ENCODE assay signal across 19 cellular contexts in the genomic region with DNA sequence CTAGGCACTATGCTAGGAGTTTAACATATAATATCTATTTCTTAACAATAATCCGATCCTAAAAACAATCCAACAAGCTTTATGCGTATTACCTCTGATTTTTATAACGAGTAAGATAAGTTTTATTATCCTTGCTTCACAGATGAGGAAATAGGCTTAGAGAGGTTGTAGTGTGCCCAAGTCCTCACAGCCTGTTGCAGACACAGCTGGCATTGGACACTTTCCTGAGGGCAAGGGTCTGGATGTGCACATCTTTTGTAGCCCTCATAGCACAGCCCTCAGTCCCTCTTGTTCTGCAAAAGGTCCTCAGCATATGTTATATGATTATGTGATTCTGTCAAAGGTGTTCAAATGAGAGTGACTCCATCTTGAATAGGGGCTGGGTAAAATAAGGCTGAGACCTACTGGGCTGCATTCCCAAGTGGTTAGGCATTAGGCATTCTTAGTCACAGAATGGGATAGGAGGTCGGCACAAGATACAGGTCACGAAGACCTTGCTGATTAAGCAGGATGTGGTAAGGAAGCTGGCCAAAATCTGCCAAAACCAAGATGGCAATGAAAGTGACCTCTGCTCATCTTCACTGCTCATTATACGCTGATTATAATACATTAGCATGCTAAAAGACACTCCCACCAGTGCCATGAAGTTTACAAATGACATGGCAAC.
DNase-seq lines count a peak whose midpoint lies in the region; ATAC-seq, FAIRE-seq and TF ChIP-seq lines count a peak whose summit lies in the region.
"Had no signal": no experiment of that assay in that cellular context is flagged by ENCODE, and none has a peak within 500 bp of the region (broad histone marks: within the 10 kb centered on the region; RNA-seq: fewer than 3 reads in every experiment).

No MANE protein-coding gene starts in this region.

- H3K27me3 ChIP-seq in colonic mucosa (no peaks in the 10 kb centered on the region), heart right ventricle (no peaks in the 10 kb centered on the region)
- H3K27me3 ChIP-seq: BE2C, gastrocnemius medialis, pancreas had no signal

- WGBS in heart right ventricle, 2 donors: 70 to 72% methylated on average over 6 of the region's 6 CpGs

- no peaks in the 10 kb centered on the region for H3K36me3 ChIP-seq in colonic mucosa
- H3K36me3 ChIP-seq in heart right ventricle: no peaks in the 10 kb centered on the region
- H3K36me3 ChIP-seq: BE2C, gastrocnemius medialis, pancreas had no signal

- H3K4me1 ChIP-seq in colonic mucosa (peaks cover 21% of the 10 kb centered on the region), heart right ventricle (peaks cover 0 to 18% (median 0%) of the 10 kb centered on the region in 9 donors)
- H3K4me1 ChIP-seq: BE2C, gastrocnemius medialis had no signal

- peak overlapping the region; percentile 42 for H3K27ac ChIP-seq in colonic mucosa
- H3K27ac ChIP-seq in heart right ventricle: no peak overlapping the region
- H3K27ac ChIP-seq: gastrocnemius medialis, pancreas had no signal

- FAIRE-seq in RCC 7860 (lab: Jason Lieb, UNC): peak; percentile 95
- FAIRE-seq: islet of Langerhans, pancreas had no signal

- H3K4me3 ChIP-seq in colonic mucosa (no peak overlapping the region), heart right ventricle (no peak overlapping the region)
- H3K4me3 ChIP-seq: gastrocnemius medialis, pancreas had no signal

- no peak overlapping the region for H3K9ac ChIP-seq in colonic mucosa (ENCODE audit: low read depth in 2 of 2, low read length in 2 of 2)

- ATAC-seq in heart right ventricle: no peak
- ATAC-seq: gastrocnemius medialis had no signal

- peak; percentile 95 for DNase-seq in ELR (ENCODE audit: low read depth)
- DNase-seq in RCC 7860 (ENCODE audit: low spot score): peak; percentile 92
- no peak for DNase-seq in colonic mucosa
- DNase-seq in myocyte (ENCODE audit: low read depth): peak; percentile 18
- no peak for DNase-seq in DMS 273 treated with DMSO at 0.1 percent for 48 hours (lab: John Stamatoyannopoulos, UW)
- DNase-seq in stimulated activated CD4-positive, alpha-beta T cell treated with anti-CD3 and anti-CD28 coated beads, Interleukin-12 subunit alpha, Interleukin-12 subunit beta, amount 100 ng/mL, for 4 hours: no peak
- no peak for DNase-seq in heart right ventricle
- no peak for DNase-seq in stimulated activated naive CD4-positive, alpha-beta T cell treated with Interleukin-2 at 50 U/mL for 16 hours (lab: John Stamatoyannopoulos, UW)
- DNase-seq: activated CD4-positive, alpha-beta memory T cell treated with anti-CD3 and anti-CD28 coated beads, Interleukin-2, amount 10 ng/mL, durations not matched to agents 7 days and 5 days; activated effector memory CD4-positive, alpha-beta T cell treated with Interleukin-2 at 50 U/mL for 16 hours; BE2C; effector memory CD4-positive, alpha-beta T cell; gastrocnemius medialis; MM.1S; NCI-H2081; NCI-H774; pancreas; SHP77 had no signal

- intact Hi-C loops in colonic mucosa (cut with DNase I): no loop called here
- intact Hi-C loops in heart right ventricle (cut with DNase I): no loop called here

- no peak for TF ChIP-seq CTCF in colonic mucosa (IDR thresholded peaks at IDR 0.05)
- no peak for TF ChIP-seq CTCF in heart right ventricle (IDR thresholded peaks at IDR 0.05)

- H3K9me3 ChIP-seq in colonic mucosa: no peaks in the 10 kb centered on the region
- no peaks in the 10 kb centered on the region for H3K9me3 ChIP-seq in heart right ventricle
- H3K9me3 ChIP-seq: BE2C, gastrocnemius medialis, pancreas had no signal

Comparison
In these comparisons a context has a peak if more than half of its experiments do, and no peak if none do; other contexts are left out.
1. DNase-seq: peak in ELR (single experiment), RCC 7860 (single experiment) and myocyte (single experiment); none in colonic mucosa (single experiment), DMS 273 treated with DMSO at 0.1 percent for 48 hours (single experiment), stimulated activated CD4-positive, alpha-beta T cell treated with anti-CD3 and anti-CD28 coated beads, Interleukin-12 subunit alpha, Interleukin-12 subunit beta, amount 100 ng/mL, for 4 hours (single experiment), heart right ventricle (0 of 2) and stimulated activated naive CD4-positive, alpha-beta T cell treated with Interleukin-2 at 50 U/mL for 16 hours (single experiment).